In genomic region chr14:69772082-69773017, GRCh38 we compare ENCODE assay signal across 18 cellular contexts. TPM values are rescaled to one million over a fixed set of nuclear protein-coding genes. Genes with fewer than 3 reads are reported as not detected.
A peak's percentile ranks its signal among the peaks of the same experiment; 100 is the strongest.
DNase-seq lines count a peak whose midpoint lies in the region; ATAC-seq and TF ChIP-seq lines count a peak whose summit lies in the region.
"Had no signal": no experiment of that assay in that cellular context is flagged by ENCODE, and none has a peak within 500 bp of the region (broad histone marks: within the 10 kb centered on the region; RNA-seq: fewer than 3 reads in every experiment).

No MANE protein-coding gene starts in this region.

- peak in 1 of 2 donors; percentile 2 for ATAC-seq in activated naive CD4-positive, alpha-beta T cell treated with anti-CD3 and anti-CD28 coated beads, Interleukin-2, amount 50 U/mL, for 72 hours
- ATAC-seq in activated T-helper 17 cell treated with anti-CD3 and anti-CD28 coated beads, Interleukin-2, amount 50 U/mL, for 72 hours (replicated peaks): no peak
- peak; percentile 16 for ATAC-seq in memory B cell (ENCODE audit: low read depth)
- no peak for ATAC-seq in GM18873 (IDR thresholded peaks at IDR 0.05; ENCODE audit: low FRiP score, unreplicated experiment)
- no peak for ATAC-seq in HG02763 (IDR thresholded peaks at IDR 0.05; ENCODE audit: unreplicated experiment)
- no peak for ATAC-seq in HG02623 (IDR thresholded peaks at IDR 0.05; ENCODE audit: unreplicated experiment)
- ATAC-seq: gastroesophageal sphincter, sciatic nerve had no signal

- peaks cover 0 to 89% (median 30%) of the 10 kb centered on the region in 4 donors for H3K36me3 ChIP-seq in transverse colon
- H3K36me3 ChIP-seq: ovary had no signal

- TF ChIP-seq CTCF in transverse colon (IDR thresholded peaks at IDR 0.05): no peak

- H3K36me3 Mint-ChIP-seq in activated naive CD4-positive, alpha-beta T cell treated with anti-CD3 and anti-CD28 coated beads, Interleukin-2, amount 50 U/mL, for 72 hours: peaks cover 67 to 98% of the 10 kb centered on the region in 2 donors
- H3K36me3 Mint-ChIP-seq in activated T-helper 17 cell treated with anti-CD3 and anti-CD28 coated beads, Interleukin-2, amount 50 U/mL, for 72 hours (ENCODE audit: low read depth): peaks cover 100% of the 10 kb centered on the region
- peaks cover 59% of the 10 kb centered on the region for H3K36me3 Mint-ChIP-seq in memory B cell

- H3K27me3 ChIP-seq in transverse colon: no peaks in the 10 kb centered on the region
- H3K27me3 ChIP-seq: gastroesophageal sphincter, ovary had no signal

- peak; percentile 27 for TF ChIP-seq POLR2A in transverse colon (IDR thresholded peaks at IDR 0.05)

- H3K27ac Mint-ChIP-seq in activated naive CD4-positive, alpha-beta T cell treated with anti-CD3 and anti-CD28 coated beads, Interleukin-2, amount 50 U/mL, for 72 hours: peak overlapping the region; percentile 77 to 85
- H3K27ac Mint-ChIP-seq in activated T-helper 17 cell treated with anti-CD3 and anti-CD28 coated beads, Interleukin-2, amount 50 U/mL, for 72 hours: no peak overlapping the region
- H3K27ac Mint-ChIP-seq in memory B cell: peak overlapping the region; percentile 76
- H3K27ac Mint-ChIP-seq: activated naive CD8-positive, alpha-beta T cell treated with anti-CD3 and anti-CD28 coated beads, Interleukin-2, amount 10 ng/mL, durations not matched to agents 7 days and 5 days had no signal

- DNase-seq in activated naive CD4-positive, alpha-beta T cell treated with anti-CD3 and anti-CD28 coated beads, Interleukin-2, amount 50 U/mL, for 72 hours (ENCODE audit: low spot score in 2 of 2): no peak
- no peak for DNase-seq in activated naive CD4-positive, alpha-beta T cell treated with anti-CD3 and anti-CD28 coated beads, Interleukin-2, amount 50 U/mL, for 16 hours
- DNase-seq in memory B cell (ENCODE audit: low spot score in 2 of 2) (no peak), transverse colon (no peak)
- DNase-seq: activated naive CD8-positive, alpha-beta T cell treated with anti-CD3 and anti-CD28 coated beads, Interleukin-2, amount 10 ng/mL, durations not matched to agents 7 days and 5 days; KG1; NCI-H1048; NCI-H2081; NCI-H526; ovary; Right ventricle myocardium superior had no signal

- intact Hi-C loops in transverse colon (cut with DNase I; ENCODE audit: low total_unique reads): no loop called here

- H3K9me3 ChIP-seq in transverse colon: no peaks in the 10 kb centered on the region
- H3K9me3 ChIP-seq: gastroesophageal sphincter, HAP-1, ovary had no signal

- no peak overlapping the region for H3K27ac ChIP-seq in transverse colon
- H3K27ac ChIP-seq: gastroesophageal sphincter, ovary had no signal

- no peak overlapping the region for H3K4me3 ChIP-seq in transverse colon
- H3K4me3 ChIP-seq: gastroesophageal sphincter, HAP-1, ovary had no signal

- in situ Hi-C loops in transverse colon (cut with MboI; ENCODE audit: low pct_ligation_motif_present in 1 of 4, low pct_unique_long_range_greater_than_20kb in 1 of 4, low sequenced_read_pairs in 3 of 4): no loop called here

- H3K4me3 Mint-ChIP-seq in activated T-helper 17 cell treated with anti-CD3 and anti-CD28 coated beads, Interleukin-2, amount 50 U/mL, for 72 hours: peak overlapping the region; percentile 18
- H3K4me3 Mint-ChIP-seq in memory B cell: no peak overlapping the region
- H3K4me3 Mint-ChIP-seq: activated naive CD8-positive, alpha-beta T cell treated with anti-CD3 and anti-CD28 coated beads, Interleukin-2, amount 10 ng/mL, durations not matched to agents 7 days and 5 days had no signal

- no peaks in the 10 kb centered on the region for H3K9me3 Mint-ChIP-seq in activated naive CD4-positive, alpha-beta T cell treated with anti-CD3 and anti-CD28 coated beads, Interleukin-2, amount 50 U/mL, for 72 hours
- no peaks in the 10 kb centered on the region for H3K9me3 Mint-ChIP-seq in activated T-helper 17 cell treated with anti-CD3 and anti-CD28 coated beads, Interleukin-2, amount 50 U/mL, for 72 hours
- H3K9me3 Mint-ChIP-seq in memory B cell: no peaks in the 10 kb centered on the region
- H3K9me3 Mint-ChIP-seq: activated naive CD8-positive, alpha-beta T cell treated with anti-CD3 and anti-CD28 coated beads, Interleukin-2, amount 10 ng/mL, durations not matched to agents 7 days and 5 days had no signal

- H3K4me1 Mint-ChIP-seq in activated T-helper 17 cell treated with anti-CD3 and anti-CD28 coated beads, Interleukin-2, amount 50 U/mL, for 72 hours: peaks cover 56% of the 10 kb centered on the region
- peaks cover 34% of the 10 kb centered on the region for H3K4me1 Mint-ChIP-seq in memory B cell

- peaks cover 19 to 75% (median 24%) of the 10 kb centered on the region in 4 donors for H3K4me1 ChIP-seq in transverse colon
- H3K4me1 ChIP-seq: HAP-1 had no signal

- WGBS in transverse colon (ENCODE audit: low coverage in 1 of 2), 2 donors: 89 to 93% methylated on average over 8 to 11 of the region's 11 CpGs

- no peaks in the 10 kb centered on the region for H3K27me3 Mint-ChIP-seq in activated T-helper 17 cell treated with anti-CD3 and anti-CD28 coated beads, Interleukin-2, amount 50 U/mL, for 72 hours
- no peaks in the 10 kb centered on the region for H3K27me3 Mint-ChIP-seq in memory B cell
- H3K27me3 Mint-ChIP-seq: activated naive CD8-positive, alpha-beta T cell treated with anti-CD3 and anti-CD28 coated beads, Interleukin-2, amount 10 ng/mL, durations not matched to agents 7 days and 5 days had no signal

- no peak for TF ChIP-seq EP300 in transverse colon (IDR thresholded peaks at IDR 0.05; ENCODE audit: low read depth)

RNA-seq across cellular contexts. Expression of gene SRSF5, which starts 5.4 kb away (rescaled TPM):
- 100 to 1,000 TPM; 324 to 364 TPM for total RNA-seq in activated naive CD4-positive, alpha-beta T cell treated with anti-CD3 and anti-CD28 coated beads, Interleukin-2, amount 50 U/mL, for 72 hours
- 100 to 1,000 TPM; 280 to 368 TPM for total RNA-seq in activated T-helper 17 cell treated with anti-CD3 and anti-CD28 coated beads, Interleukin-2, amount 50 U/mL, for 72 hours
- 100 to 1,000 TPM; 255 to 557 (median 471) TPM for total RNA-seq in transverse colon

RNA-seq across cellular contexts. Expression of gene SLC10A1, which starts 24.7 kb away (rescaled TPM):
- not detected for total RNA-seq in activated naive CD4-positive, alpha-beta T cell treated with anti-CD3 and anti-CD28 coated beads, Interleukin-2, amount 50 U/mL, for 72 hours
- not detected for total RNA-seq in activated T-helper 17 cell treated with anti-CD3 and anti-CD28 coated beads, Interleukin-2, amount 50 U/mL, for 72 hours
- total RNA-seq in transverse colon: under 1 TPM in 1 of 4 donors, not detected in 3; 0.27 TPM
- total RNA-seq: activated naive CD8-positive, alpha-beta T cell treated with anti-CD3 and anti-CD28 coated beads, Interleukin-2, amount 10 ng/mL, durations not matched to agents 7 days and 5 days; gastroesophageal sphincter; ovary; Right ventricle myocardium superior; sciatic nerve had no signal
